In genomic region chr18:78621141-78621540, GRCh38 we compare ENCODE assay signal across 9 cellular contexts.
"Had no signal": no experiment of that assay in that cellular context is flagged by ENCODE, and none has a peak within 500 bp of the region (broad histone marks: within the 10 kb centered on the region; RNA-seq: fewer than 3 reads in every experiment).

No MANE protein-coding gene starts in this region.

- H3K36me3 ChIP-seq: HAP-1 had no signal

- H3K4me3 ChIP-seq: GM23248, HAP-1 had no signal

- DNase-seq: GM23248, GOT3, H7, HFFc6 had no signal

- ATAC-seq: HCT116, HepG2 had no signal

- H3K27ac ChIP-seq: GM23248, HL-60 had no signal

- H3K9me3 ChIP-seq: HAP-1 had no signal

- H3K4me1 ChIP-seq: HAP-1 had no signal

- H3K27ac Mint-ChIP-seq: HFFc6, IgD-negative memory B cell had no signal

- H3K36me3 Mint-ChIP-seq: IgD-negative memory B cell had no signal

- H3K4me3 Mint-ChIP-seq: HFFc6, IgD-negative memory B cell had no signal
